Comparison of ENCODE assay signal across 1 cellular context in genomic region chr14:93333631-93334095, GRCh38.
TF ChIP-seq lines count a peak whose summit lies in the region.

No MANE protein-coding gene starts in this region.

TF ChIP-seq in IMR-90, 13 proteins besides CTCF, POLR2A, EP300 and RAD21 (continued from another document):
- TF ChIP-seq MAZ (IDR thresholded peaks at IDR 0.05; ENCODE audit: borderline replicate concordance, low read depth, low read length) (no peak), MXI1 (IDR thresholded peaks at IDR 0.05; ENCODE audit: borderline replicate concordance, low read depth, low read length) (no peak), CEBPB (IDR thresholded peaks at IDR 0.05; ENCODE audit: low read depth, low read length) (no peak), RCOR1 (IDR thresholded peaks at IDR 0.05; ENCODE audit: insufficient replicate concordance, low read length) (no peak), BHLHE40 (IDR thresholded peaks at IDR 0.05; ENCODE audit: low read depth, low read length) (no peak)
- TF ChIP-seq, protein P1, sequence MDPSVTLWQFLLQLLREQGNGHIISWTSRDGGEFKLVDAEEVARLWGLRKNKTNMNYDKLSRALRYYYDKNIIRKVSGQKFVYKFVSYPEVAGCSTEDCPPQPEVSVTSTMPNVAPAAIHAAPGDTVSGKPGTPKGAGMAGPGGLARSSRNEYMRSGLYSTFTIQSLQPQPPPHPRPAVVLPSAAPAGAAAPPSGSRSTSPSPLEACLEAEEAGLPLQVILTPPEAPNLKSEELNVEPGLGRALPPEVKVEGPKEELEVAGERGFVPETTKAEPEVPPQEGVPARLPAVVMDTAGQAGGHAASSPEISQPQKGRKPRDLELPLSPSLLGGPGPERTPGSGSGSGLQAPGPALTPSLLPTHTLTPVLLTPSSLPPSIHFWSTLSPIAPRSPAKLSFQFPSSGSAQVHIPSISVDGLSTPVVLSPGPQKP (IDR thresholded peaks at IDR 0.05; ENCODE audit: borderline replicate concordance, low read depth, low read length) = no peak
